ENCODE assay signal across 9 cellular contexts in the genomic region with DNA sequence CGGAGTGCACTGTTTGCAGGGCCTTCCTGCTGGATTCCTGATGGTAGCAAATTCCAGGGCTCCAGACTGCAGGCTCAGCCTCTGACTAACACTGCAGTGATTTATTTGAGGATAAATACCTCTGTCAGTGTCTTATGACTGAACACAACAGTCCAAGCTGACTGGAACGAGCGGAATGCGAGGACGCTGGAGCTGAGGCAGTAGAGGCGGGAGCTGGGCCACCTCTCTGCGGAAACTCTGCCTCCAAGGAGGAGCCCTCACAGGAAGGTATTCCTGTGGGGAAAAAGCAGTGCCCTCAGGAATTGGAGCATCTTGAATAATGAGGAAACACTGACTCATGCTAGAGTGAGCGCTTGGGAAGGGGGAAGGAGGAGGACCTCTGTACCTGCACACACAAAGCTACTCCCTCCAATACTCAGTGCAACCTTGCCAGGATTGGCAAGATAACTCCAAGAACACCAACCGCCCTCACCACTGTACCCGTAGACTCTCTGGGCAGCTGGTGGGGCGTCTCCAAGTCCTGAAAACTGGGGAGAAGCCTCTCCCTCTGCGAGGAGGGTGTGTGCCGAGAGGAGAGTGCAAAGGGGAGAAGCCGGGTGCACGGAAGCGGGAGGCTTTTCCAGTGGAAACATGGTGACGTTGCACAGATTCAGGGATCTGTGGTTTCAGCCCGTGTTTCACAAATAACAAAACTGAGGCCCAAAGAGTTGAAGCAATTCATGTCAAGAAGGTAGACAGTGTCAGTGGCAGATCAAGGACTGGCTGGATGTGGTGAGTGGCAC. TPM values are rescaled to one million over a fixed set of nuclear protein-coding genes. Genes with fewer than 3 reads are reported as not detected.
DNase-seq lines count a peak whose midpoint lies in the region; ATAC-seq, FAIRE-seq and TF ChIP-seq lines count a peak whose summit lies in the region.
"Had no signal": no experiment of that assay in that cellular context is flagged by ENCODE, and none has a peak within 500 bp of the region (broad histone marks: within the 10 kb centered on the region; RNA-seq: fewer than 3 reads in every experiment).

No MANE protein-coding gene starts in this region.

- H3K4me3 ChIP-seq in cardiac muscle cell (no peak overlapping the region), psoas muscle (peak overlapping the region; percentile 10)
- H3K4me3 ChIP-seq: K562 had no signal

- H3K36me3 ChIP-seq in cardiac muscle cell (peaks cover 11% of the 10 kb centered on the region), psoas muscle (ENCODE audit: insufficient read depth in 1 of 2, low read depth in 1 of 2) (no peaks in the 10 kb centered on the region)

- FAIRE-seq in frontal cortex (lab: Jason Lieb, UNC) = no peak
- FAIRE-seq: K562 had no signal

- ATAC-seq in psoas muscle (peak; percentile 94 to 99 (median 97)), HG03571 (IDR thresholded peaks at IDR 0.05; ENCODE audit: unreplicated experiment) (no peak), GM21619 (IDR thresholded peaks at IDR 0.05; ENCODE audit: unreplicated experiment) (no peak)
- ATAC-seq: K562 had no signal

- H3K27me3 Mint-ChIP-seq in activated naive CD8-positive, alpha-beta T cell treated with anti-CD3 and anti-CD28 coated beads for 36 hours = no peaks in the 10 kb centered on the region

- no peaks in the 10 kb centered on the region for H3K27me3 ChIP-seq in cardiac muscle cell
- no peaks in the 10 kb centered on the region for H3K27me3 ChIP-seq in psoas muscle (ENCODE audit: insufficient read depth in 3 of 3, low read length in 2 of 3)

- intact Hi-C loops in psoas muscle (cut with DNase I) = loop anchor here (5.0 kb wide), 2 partner anchors 37 to 42 kb away; a partner anchor contains a TSS

- DNase-seq in GOT3 (lab: John Stamatoyannopoulos, UW) = peak; percentile 57
- no peak for DNase-seq in activated naive CD8-positive, alpha-beta T cell treated with anti-CD3 and anti-CD28 coated beads for 36 hours
- peak; percentile 82 to 98 for DNase-seq in cardiac muscle cell (ENCODE audit: low read depth in 1 of 2, low spot score in 1 of 2)
- DNase-seq in psoas muscle = peak; percentile 85 to 93
- no peak for DNase-seq in activated gamma-delta T cell (lab: John Stamatoyannopoulos, UW)
- DNase-seq in frontal cortex (ENCODE audit: low spot score in 2 of 2) = no peak

- H3K27ac ChIP-seq in cardiac muscle cell = peak overlapping the region; percentile 92
- H3K27ac ChIP-seq in psoas muscle = peak overlapping the region; percentile 81

- peak overlapping the region; percentile 91 for H3K27ac Mint-ChIP-seq in activated naive CD8-positive, alpha-beta T cell treated with anti-CD3 and anti-CD28 coated beads for 36 hours

- H3K36me3 Mint-ChIP-seq in activated naive CD8-positive, alpha-beta T cell treated with anti-CD3 and anti-CD28 coated beads for 36 hours = peaks cover 49% of the 10 kb centered on the region

- H3K9me3 ChIP-seq in cardiac muscle cell (ENCODE audit: low read depth) = no peaks in the 10 kb centered on the region
- H3K9me3 ChIP-seq in psoas muscle = no peaks in the 10 kb centered on the region

- no peak for TF ChIP-seq CTCF in cardiac muscle cell (IDR thresholded peaks at IDR 0.05; ENCODE audit: low read depth, low read length)
- TF ChIP-seq CTCF in psoas muscle (IDR thresholded peaks at IDR 0.05) = no peak

- peaks cover 14% of the 10 kb centered on the region for H3K9me3 Mint-ChIP-seq in activated naive CD8-positive, alpha-beta T cell treated with anti-CD3 and anti-CD28 coated beads for 36 hours

- 27 to 30% (median 29%) methylated on average over 18 of the region's 18 CpGs for WGBS in psoas muscle, 3 donors

- H3K4me1 Mint-ChIP-seq in activated naive CD8-positive, alpha-beta T cell treated with anti-CD3 and anti-CD28 coated beads for 36 hours = peaks cover 49% of the 10 kb centered on the region

- peaks cover 32% of the 10 kb centered on the region for H3K4me1 ChIP-seq in cardiac muscle cell (ENCODE audit: low read depth)
- peaks cover 52% of the 10 kb centered on the region for H3K4me1 ChIP-seq in psoas muscle

- H3K4me3 Mint-ChIP-seq in activated naive CD8-positive, alpha-beta T cell treated with anti-CD3 and anti-CD28 coated beads for 36 hours = peak overlapping the region; percentile 54

RNA-seq across cellular contexts. Expression of a gene that starts 43.0 kb away (rescaled TPM):
- 10 to 100 TPM; 44.0 to 44.8 TPM for total RNA-seq in activated naive CD8-positive, alpha-beta T cell treated with anti-CD3 and anti-CD28 coated beads for 36 hours
- total RNA-seq in cardiac muscle cell (139 and 147 TPM in 2 replicates), psoas muscle (10 to 100 TPM; 11.2 to 14.8 (median 12.7) TPM), frontal cortex (83.2 TPM)
- polyA plus RNA-seq in cardiac muscle cell (62.9 and 76.5 TPM in 2 replicates), psoas muscle (10 to 100 TPM in 1 of 3 donors, 1 to 10 TPM in 2; 8.0 to 14.5 (median 8.3) TPM)

Comparison
In these comparisons a context has a peak if more than half of its experiments do, and no peak if none do; other contexts are left out.
1. DNase-seq: peak in GOT3 (single experiment), cardiac muscle cell (2 of 2) and psoas muscle (2 of 2); none in activated naive CD8-positive, alpha-beta T cell treated with anti-CD3 and anti-CD28 coated beads for 36 hours (single experiment), activated gamma-delta T cell (single experiment) and frontal cortex (0 of 2).
2. ATAC-seq: peak in psoas muscle (4 of 4); none in HG03571 (single experiment) and GM21619 (single experiment).